In genomic region chr11:81986556-81987161, GRCh38 we compare ENCODE assay signal across 29 cellular contexts.
"Had no signal": no experiment of that assay in that cellular context is flagged by ENCODE, and none has a peak within 500 bp of the region (broad histone marks: within the 10 kb centered on the region; RNA-seq: fewer than 3 reads in every experiment).

No MANE protein-coding gene starts in this region.

- FAIRE-seq: pancreas, small intestine had no signal

- H3K4me1 ChIP-seq: pancreas, psoas muscle, sigmoid colon, suprapubic skin, thyroid gland, tibial nerve, upper lobe of left lung, uterus had no signal

- H3K36me3 ChIP-seq: neutrophil, pancreas, right lobe of liver, sigmoid colon, suprapubic skin, thoracic aorta, thyroid gland, tibial nerve, upper lobe of left lung, uterus had no signal

- H3K27me3 Mint-ChIP-seq: progenitor cell of endocrine pancreas; stimulated activated memory B cell treated with anti-CD40 and anti-IgM and Interleukin-4, amounts not matched to agents 10 μg/mL and 1 μg/mL and 100 μg/mL, for 72 hours; stimulated activated naive CD8-positive, alpha-beta T cell treated with anti-CD3 and anti-CD28 coated beads, Interleukin-15, amount 100 ng/mL, for 72 hours had no signal

- H3K4me1 Mint-ChIP-seq: naive thymus-derived CD4-positive, alpha-beta T cell; natural killer cell; stimulated activated memory B cell treated with anti-CD40 and anti-IgM and Interleukin-4, amounts not matched to agents 10 μg/mL and 1 μg/mL and 100 μg/mL, for 72 hours; stimulated activated naive CD8-positive, alpha-beta T cell treated with anti-CD3 and anti-CD28 coated beads, Interleukin-15, amount 100 ng/mL, for 72 hours had no signal

- H3K27ac ChIP-seq: neutrophil, pancreas, psoas muscle, right lobe of liver, sigmoid colon, suprapubic skin, thoracic aorta, thyroid gland, tibial nerve, upper lobe of left lung had no signal

- H3K27me3 ChIP-seq: neutrophil, pancreas, right lobe of liver, sigmoid colon, suprapubic skin, thyroid gland, tibial nerve, upper lobe of left lung, uterus had no signal

- H3K4me3 ChIP-seq: pancreas, psoas muscle, right lobe of liver, sigmoid colon, suprapubic skin, thoracic aorta, thyroid gland, tibial nerve, upper lobe of left lung, uterus had no signal

- H3K4me3 Mint-ChIP-seq: naive thymus-derived CD4-positive, alpha-beta T cell; natural killer cell; nephron; stimulated activated memory B cell treated with anti-CD40 and anti-IgM and Interleukin-4, amounts not matched to agents 10 μg/mL and 1 μg/mL and 100 μg/mL, for 72 hours; stimulated activated naive CD8-positive, alpha-beta T cell treated with anti-CD3 and anti-CD28 coated beads, Interleukin-15, amount 100 ng/mL, for 72 hours had no signal

- H3K27ac Mint-ChIP-seq: naive thymus-derived CD4-positive, alpha-beta T cell; natural killer cell; progenitor cell of endocrine pancreas; stimulated activated memory B cell treated with anti-CD40 and anti-IgM and Interleukin-4, amounts not matched to agents 10 μg/mL and 1 μg/mL and 100 μg/mL, for 72 hours; stimulated activated naive CD8-positive, alpha-beta T cell treated with anti-CD3 and anti-CD28 coated beads, Interleukin-15, amount 100 ng/mL, for 72 hours had no signal

- ATAC-seq: naive thymus-derived CD4-positive, alpha-beta T cell; natural killer cell; pancreas; psoas muscle; right cardiac atrium; right lobe of liver; stimulated activated memory B cell treated with anti-CD40 and anti-IgM and Interleukin-4, amounts not matched to agents 10 μg/mL and 1 μg/mL and 100 μg/mL, for 72 hours; stimulated activated naive CD8-positive, alpha-beta T cell treated with anti-CD3 and anti-CD28 coated beads, Interleukin-15, amount 100 ng/mL, for 72 hours; stimulated activated naive CD8-positive, alpha-beta T cell treated with anti-CD3 and anti-CD28 coated beads, Interleukin-15, Interleukin-2, amounts not matched to agents 100 U/mL and 50 U/mL, for 24 hours had no signal

- DNase-seq: naive thymus-derived CD4-positive, alpha-beta T cell; natural killer cell; nucleus accumbens; psoas muscle; right lobe of liver; sigmoid colon; small intestine; stimulated activated CD4-positive, alpha-beta T cell treated with anti-CD3 and anti-CD28 coated beads, Interleukin-12 subunit alpha, Interleukin-12 subunit beta, amount 100 ng/mL, for 4 hours; stimulated activated CD4-positive, alpha-beta T cell treated with anti-CD3 and anti-CD28 coated beads, Interleukin-1b, Interleukin-23, amount 100 ng/mL, for 48 hours; stimulated activated CD4-positive, alpha-beta T cell treated with anti-CD3 and anti-CD28 coated beads, Interleukin-4, amount 100 ng/mL, for 1 hour; stimulated activated CD4-positive, alpha-beta T cell treated with anti-CD3 and anti-CD28 coated beads, Interleukin-4, amount 100 ng/mL, for 4 hours; stimulated activated CD8-positive, alpha-beta memory T cell treated with anti-CD3 and anti-CD28 coated beads, Interleukin-4, amount 100 ng/mL, for 48 hours; stimulated activated naive CD4-positive, alpha-beta T cell; stimulated activated naive CD8-positive, alpha-beta T cell treated with anti-CD3 and anti-CD28 coated beads, Interleukin-15, amount 100 ng/mL, for 72 hours; stimulated activated naive CD8-positive, alpha-beta T cell treated with anti-CD3 and anti-CD28 coated beads, Interleukin-15, Interleukin-2, amounts not matched to agents 100 U/mL and 50 U/mL, for 24 hours; substantia nigra; thyroid gland; trophoblast cell; uterus had no signal

- H3K9me3 ChIP-seq: neutrophil, pancreas, psoas muscle, right lobe of liver, suprapubic skin, thyroid gland, upper lobe of left lung, uterus had no signal
